1 cellular context compared by ENCODE assay signal in genomic region chr16:1296688-1297412, GRCh38.
TF ChIP-seq lines count a peak whose summit lies in the region.

No MANE protein-coding gene starts in this region.

TF ChIP-seq in K562, 482 proteins besides CTCF, POLR2A, EP300 and RAD21 (continues in another document):
- no peak for TF ChIP-seq ZNF133 (CRISPR knock-in tag; IDR thresholded peaks at IDR 0.05)
- TF ChIP-seq ZBTB1 (CRISPR knock-in tag; IDR thresholded peaks at IDR 0.05; ENCODE audit: borderline replicate concordance, low read depth), result no peak
- TF ChIP-seq CXXC5 (CRISPR knock-in tag; IDR thresholded peaks at IDR 0.05), result peak; percentile 38; the same call in 1 of the 2 replicates
- TF ChIP-seq CREM (IDR thresholded peaks at IDR 0.05; ENCODE audit: low read depth), result 0 out of 2 replicates have a peak, but pooled peaks have one; percentile 3
- TF ChIP-seq ZEB2 (IDR thresholded peaks at IDR 0.05), result peak; percentile 99
- 0 out of 4 replicates have a peak, but pooled peaks of 1 of the 2 experiments have one; percentile 43 for TF ChIP-seq MAZ (CRISPR knock-in tag; conservative IDR thresholded peaks at IDR 0.05 in 1 of 2, IDR thresholded peaks at IDR 0.05 in 1 of 2)
- no peak for TF ChIP-seq POLR2G (IDR thresholded peaks at IDR 0.05; ENCODE audit: low read depth, low read length)
- TF ChIP-seq ETV1 (tag; conservative IDR thresholded peaks at IDR 0.05; ENCODE audit: low read depth), result peak; percentile 73
- TF ChIP-seq SREBF2 (CRISPR knock-in tag; IDR thresholded peaks at IDR 0.05), result no peak
- TF ChIP-seq SREBF1 (IDR thresholded peaks at IDR 0.05; ENCODE audit: borderline replicate concordance, low read depth, low read length), result peak; percentile 62; the same call in 1 of the 2 replicates
- TF ChIP-seq, protein P1, sequence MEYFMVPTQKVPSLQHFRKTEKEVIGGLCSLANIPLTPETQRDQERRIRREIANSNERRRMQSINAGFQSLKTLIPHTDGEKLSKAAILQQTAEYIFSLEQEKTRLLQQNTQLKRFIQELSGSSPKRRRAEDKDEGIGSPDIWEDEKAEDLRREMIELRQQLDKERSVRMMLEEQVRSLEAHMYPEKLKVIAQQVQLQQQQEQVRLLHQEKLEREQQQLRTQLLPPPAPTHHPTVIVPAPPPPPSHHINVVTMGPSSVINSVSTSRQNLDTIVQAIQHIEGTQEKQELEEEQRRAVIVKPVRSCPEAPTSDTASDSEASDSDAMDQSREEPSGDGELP (CRISPR knock-in tag; IDR thresholded peaks at IDR 0.05; ENCODE audit: borderline replicate concordance), result peak; percentile 61
- no peak for TF ChIP-seq CTCFL (IDR thresholded peaks at IDR 0.05; ENCODE audit: borderline replicate concordance, insufficient read depth, low read depth, low read length, poor library complexity, severe bottlenecking)
- TF ChIP-seq L3MBTL2 (IDR thresholded peaks at IDR 0.05), result peak; percentile 74
- TF ChIP-seq FOXA3 (CRISPR knock-in tag; conservative IDR thresholded peaks at IDR 0.05 in 1 of 2, IDR thresholded peaks at IDR 0.05 in 1 of 2), result peak in 1 of 2 experiments; percentile 40; a peak in 1 of 4 replicates
- TF ChIP-seq CBX5 (IDR thresholded peaks at IDR 0.05; ENCODE audit: borderline replicate concordance, low read depth), result no peak
- TF ChIP-seq TCFL5 (CRISPR knock-in tag; conservative IDR thresholded peaks at IDR 0.05), result no peak
- TF ChIP-seq TEAD1 (CRISPR knock-in tag; IDR thresholded peaks at IDR 0.05), result 0 out of 4 replicates have a peak, but pooled peaks of 1 of the 2 experiments have one; percentile 28
- TF ChIP-seq NCOA1 (IDR thresholded peaks at IDR 0.05; ENCODE audit: low read depth), result peak; percentile 86
- 0 out of 4 replicates have a peak, but pooled peaks of 1 of the 2 experiments have one; percentile 23 for TF ChIP-seq MNT (conservative IDR thresholded peaks at IDR 0.05)
- TF ChIP-seq FOS (IDR thresholded peaks at IDR 0.05; ENCODE audit: extremely low read depth, insufficient read length), result peak; percentile 69
- TF ChIP-seq ELF1 (tag; IDR thresholded peaks at IDR 0.05), result peak; percentile 82
- TF ChIP-seq ZNF830 (CRISPR knock-in tag; IDR thresholded peaks at IDR 0.05), result 0 out of 2 replicates have a peak, but pooled peaks have one; percentile 28
- no peak for TF ChIP-seq BRCA1 (IDR thresholded peaks at IDR 0.05)
- TF ChIP-seq BRCA1 (CRISPR knock-in tag; IDR thresholded peaks at IDR 0.05), result no peak
- peak; percentile 95 for TF ChIP-seq TOE1 (IDR thresholded peaks at IDR 0.05; ENCODE audit: borderline replicate concordance)
- no peak for TF ChIP-seq TOE1 (CRISPR knock-in tag; IDR thresholded peaks at IDR 0.05; ENCODE audit: borderline replicate concordance, low read depth)
- no peak for TF ChIP-seq ETV6 (IDR thresholded peaks at IDR 0.05; ENCODE audit: borderline replicate concordance in 1 of 2, low read depth in 2 of 2, low read length in 1 of 2)
- no peak for TF ChIP-seq ETV6 (CRISPR knock-in tag; IDR thresholded peaks at IDR 0.05; ENCODE audit: borderline replicate concordance)
- peak; percentile 72; the same call in 1 of the 2 replicates for TF ChIP-seq LEF1 (IDR thresholded peaks at IDR 0.05)
- 0 out of 2 replicates have a peak, but pooled peaks have one; percentile 48 for TF ChIP-seq HDGF (IDR thresholded peaks at IDR 0.05)
- no peak for TF ChIP-seq NUFIP1 (IDR thresholded peaks at IDR 0.05; ENCODE audit: partially characterized antibody)
- peak; percentile 74 for TF ChIP-seq FOXJ2 (tag; IDR thresholded peaks at IDR 0.05)
- peak in 1 of 2 experiments; percentile 37; a peak in 1 of 4 replicates for TF ChIP-seq RCOR1 (IDR thresholded peaks at IDR 0.05; ENCODE audit: borderline replicate concordance in 1 of 2, low read depth in 2 of 2, low read length in 2 of 2)
- TF ChIP-seq AFF1 (IDR thresholded peaks at IDR 0.05; ENCODE audit: low read depth in 1 of 2, partially characterized antibody in 2 of 2), result peak; percentile 36 to 95
- TF ChIP-seq, protein P2, sequence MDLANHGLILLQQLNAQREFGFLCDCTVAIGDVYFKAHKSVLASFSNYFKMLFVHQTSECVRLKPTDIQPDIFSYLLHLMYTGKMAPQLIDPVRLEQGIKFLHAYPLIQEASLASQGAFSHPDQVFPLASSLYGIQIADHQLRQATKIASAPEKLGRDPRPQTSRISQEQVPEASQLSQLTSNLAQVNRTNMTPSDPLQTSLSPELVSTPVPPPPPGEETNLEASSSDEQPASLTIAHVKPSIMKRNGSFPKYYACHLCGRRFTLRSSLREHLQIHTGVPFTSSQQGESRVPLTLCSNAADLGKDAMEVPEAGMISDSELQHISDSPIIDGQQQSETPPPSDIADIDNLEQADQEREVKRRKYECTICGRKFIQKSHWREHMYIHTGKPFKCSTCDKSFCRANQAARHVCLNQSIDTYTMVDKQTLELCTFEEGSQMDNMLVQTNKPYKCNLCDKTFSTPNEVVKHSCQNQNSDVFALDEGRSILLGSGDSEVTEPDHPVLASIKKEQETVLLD (IDR thresholded peaks at IDR 0.05), result 0 out of 2 replicates have a peak, but pooled peaks have one; percentile 26
- TF ChIP-seq CREB1 (IDR thresholded peaks at IDR 0.05), result no peak
- TF ChIP-seq CREB1 (CRISPR knock-in tag; IDR thresholded peaks at IDR 0.05), result no peak
- no peak for TF ChIP-seq ZNF12 (CRISPR knock-in tag; IDR thresholded peaks at IDR 0.05)
- peak; percentile 67; the same call in 1 of the 2 replicates for TF ChIP-seq BACH1 (tag; IDR thresholded peaks at IDR 0.05)
- 0 out of 2 replicates have a peak, but pooled peaks have one; percentile 3 for TF ChIP-seq ZNF41 (CRISPR knock-in tag; conservative IDR thresholded peaks at IDR 0.05)
- peak; percentile 48 for TF ChIP-seq SMAD4 (CRISPR knock-in tag; conservative IDR thresholded peaks at IDR 0.05)
- no peak for TF ChIP-seq ZNF586 (CRISPR knock-in tag; conservative IDR thresholded peaks at IDR 0.05)
- TF ChIP-seq ZNF384 (IDR thresholded peaks at IDR 0.05; ENCODE audit: low read depth, low read length), result peak; percentile 19; the same call in 1 of the 2 replicates
- peak; percentile 35; the same call in 1 of the 2 replicates for TF ChIP-seq GTF2E2 (tag; IDR thresholded peaks at IDR 0.05)
- peak; percentile 60 for TF ChIP-seq CBFA2T3 (IDR thresholded peaks at IDR 0.05)
- TF ChIP-seq ZNF274 (IDR thresholded peaks at IDR 0.05; ENCODE audit: borderline replicate concordance, low read depth, low read length), result no peak
- TF ChIP-seq VEZF1 (CRISPR knock-in tag; IDR thresholded peaks at IDR 0.05), result peak; percentile 51
- TF ChIP-seq ZNF197 (CRISPR knock-in tag; IDR thresholded peaks at IDR 0.05; ENCODE audit: low read depth), result no peak; the same call in 1 of the 2 replicates
- peak; percentile 63; the same call in 1 of the 2 replicates for TF ChIP-seq TCF15 (CRISPR knock-in tag; IDR thresholded peaks at IDR 0.05)
- 0 out of 2 replicates have a peak, but pooled peaks have one; percentile 18 for TF ChIP-seq MYC (IDR thresholded peaks at IDR 0.05; ENCODE audit: low read depth, low read length)
- TF ChIP-seq MYC (CRISPR knock-in tag; IDR thresholded peaks at IDR 0.05; ENCODE audit: borderline replicate concordance, low read depth), result 0 out of 2 replicates have a peak, but pooled peaks have one; percentile 41
- TF ChIP-seq NRF1 (conservative IDR thresholded peaks at IDR 0.05 in 1 of 2, IDR thresholded peaks at IDR 0.05 in 1 of 2), result peak; percentile 27 to 40; a peak in 3 of 4 replicates
- peak; percentile 83 for TF ChIP-seq NFE2 (IDR thresholded peaks at IDR 0.05; ENCODE audit: low read depth)
- peak; percentile 34; the same call in 1 of the 2 replicates for TF ChIP-seq KLF1 (tag; IDR thresholded peaks at IDR 0.05)
- 0 out of 2 replicates have a peak, but pooled peaks have one; percentile 12 for TF ChIP-seq ZNF134 (CRISPR knock-in tag; conservative IDR thresholded peaks at IDR 0.05)
- peak; percentile 56; the same call in 1 of the 2 replicates for TF ChIP-seq C11orf30 (IDR thresholded peaks at IDR 0.05; ENCODE audit: low read depth)
- TF ChIP-seq NBN (IDR thresholded peaks at IDR 0.05; ENCODE audit: low read depth), result peak; percentile 59; the same call in 1 of the 2 replicates
- TF ChIP-seq ADNP (tag; IDR thresholded peaks at IDR 0.05), result 0 out of 2 replicates have a peak, but pooled peaks have one; percentile 67
- peak; percentile 50; the same call in 1 of the 2 replicates for TF ChIP-seq BCOR (IDR thresholded peaks at IDR 0.05)
- TF ChIP-seq, protein P3, sequence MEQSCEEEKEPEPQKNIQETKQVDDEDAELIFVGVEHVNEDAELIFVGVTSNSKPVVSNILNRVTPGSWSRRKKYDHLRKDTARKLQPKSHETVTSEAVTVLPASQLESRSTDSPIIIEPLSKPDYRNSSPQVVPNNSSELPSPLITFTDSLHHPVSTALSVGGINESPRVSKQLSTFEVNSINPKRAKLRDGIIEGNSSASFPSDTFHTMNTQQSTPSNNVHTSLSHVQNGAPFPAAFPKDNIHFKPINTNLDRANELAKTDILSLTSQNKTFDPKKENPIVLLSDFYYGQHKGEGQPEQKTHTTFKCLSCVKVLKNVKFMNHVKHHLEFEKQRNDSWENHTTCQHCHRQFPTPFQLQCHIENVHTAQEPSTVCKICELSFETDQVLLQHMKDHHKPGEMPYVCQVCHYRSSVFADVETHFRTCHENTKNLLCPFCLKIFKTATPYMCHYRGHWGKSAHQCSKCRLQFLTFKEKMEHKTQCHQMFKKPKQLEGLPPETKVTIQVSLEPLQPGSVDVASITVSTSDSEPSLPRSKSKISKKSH (CRISPR knock-in tag; IDR thresholded peaks at IDR 0.05), result no peak
- peak; percentile 83 for TF ChIP-seq ZNF584 (CRISPR knock-in tag; IDR thresholded peaks at IDR 0.05; ENCODE audit: low read depth)
- TF ChIP-seq MECOM (CRISPR knock-in tag; IDR thresholded peaks at IDR 0.05), result peak; percentile 35; the same call in 1 of the 2 replicates
- TF ChIP-seq TRIM28 (IDR thresholded peaks at IDR 0.05), result no peak; the same call in 1 of the 2 replicates
